In genomic region chr17:17833664-17834357, GRCh38 we compare ENCODE assay signal across 2 cellular contexts.
TF ChIP-seq lines count a peak whose summit lies in the region.

No MANE protein-coding gene starts in this region.

TF ChIP-seq in A549, 52 proteins besides CTCF, POLR2A, EP300 and RAD21:
- TF ChIP-seq EHMT2 (IDR thresholded peaks at IDR 0.05; ENCODE audit: low read depth) (no peak), MYC (IDR thresholded peaks at IDR 0.05; ENCODE audit: borderline replicate concordance, low read length) (no peak), BHLHE40 (IDR thresholded peaks at IDR 0.05; ENCODE audit: low read depth, low read length) (no peak), HOXB13 (CRISPR knock-in tag; IDR thresholded peaks at IDR 0.05; ENCODE audit: low read depth) (no peak), HDAC2 (IDR thresholded peaks at IDR 0.05) (no peak), MAFK (IDR thresholded peaks at IDR 0.05; ENCODE audit: partially characterized antibody) (no peak), KDM1A (IDR thresholded peaks at IDR 0.05; ENCODE audit: low read depth) (no peak)
TF ChIP-seq in A549: peak in this region for 0.

TF ChIP-seq in HepG2, 621 proteins besides CTCF, POLR2A, EP300 and RAD21:
- no peak for TF ChIP-seq ZNF569 (CRISPR knock-in tag; IDR thresholded peaks at IDR 0.05; ENCODE audit: borderline replicate concordance)
- TF ChIP-seq ZNF609 (CRISPR knock-in tag; IDR thresholded peaks at IDR 0.05; ENCODE audit: borderline replicate concordance) = no peak
- TF ChIP-seq ZNF770 (CRISPR knock-in tag; IDR thresholded peaks at IDR 0.05) = peak; percentile 91
- no peak for TF ChIP-seq ZNF296 (CRISPR knock-in tag; conservative IDR thresholded peaks at IDR 0.05)
- TF ChIP-seq ZNF160 (CRISPR knock-in tag; IDR thresholded peaks at IDR 0.05) = no peak
- TF ChIP-seq ZMYM3 (CRISPR knock-in tag; IDR thresholded peaks at IDR 0.05) = 0 out of 2 replicates have a peak, but pooled peaks have one; percentile 26
- TF ChIP-seq THAP11 (CRISPR knock-in tag; IDR thresholded peaks at IDR 0.05) = no peak
